In genomic region chr16:87132361-87133014, GRCh38 we compare ENCODE assay signal across 14 cellular contexts.
A peak's percentile ranks its signal among the peaks of the same experiment; 100 is the strongest.
DNase-seq lines count a peak whose midpoint lies in the region; ATAC-seq and TF ChIP-seq lines count a peak whose summit lies in the region.
"Had no signal": no experiment of that assay in that cellular context is flagged by ENCODE, and none has a peak within 500 bp of the region (broad histone marks: within the 10 kb centered on the region; RNA-seq: fewer than 3 reads in every experiment).

No MANE protein-coding gene starts in this region.

- WGBS in trophoblast cell (ENCODE audit: extremely low coverage, insufficient coverage, insufficient read length): no CpG with 5 or more reads among the region's 20 CpGs

- H4K8ac ChIP-seq in trophoblast cell (ENCODE audit: low read depth, low read length): no peak overlapping the region

- DNase-seq in Calu3 (peak; percentile 63), adipocyte (ENCODE audit: low read depth) (peak; percentile 96), cardiac septum (ENCODE audit: low spot score) (peak; percentile 66), trophoblast cell (peak; percentile 60 to 77), coronary artery (ENCODE audit: low spot score) (no peak), omental fat pad (ENCODE audit: low spot score) (no peak)
- no peak for DNase-seq in activated naive CD4-positive, alpha-beta T cell (lab: John Stamatoyannopoulos, UW)
- DNase-seq: activated B cell treated with CpG ODN at 0.5 μM for 24 hours; activated naive CD4-positive, alpha-beta T cell treated with Interleukin-2 at 50 U/mL for 16 hours; MM.1S; stimulated activated CD4-positive, alpha-beta T cell treated with anti-CD3 and anti-CD28 coated beads, Interleukin-2, amount 100 ng/mL, for 48 hours; upper lobe of left lung had no signal

- H3K9me3 Mint-ChIP-seq in Calu3 (ENCODE audit: low read depth, unreplicated experiment): peaks cover 2% of the 10 kb centered on the region

- TF ChIP-seq CTCF in Calu3 (IDR thresholded peaks at IDR 0.05; ENCODE audit: unreplicated experiment) (no peak), coronary artery (IDR thresholded peaks at IDR 0.05) (no peak), omental fat pad (IDR thresholded peaks at IDR 0.05) (no peak)

- H4K12ac ChIP-seq in trophoblast cell (ENCODE audit: low read depth, low read length): no peak overlapping the region

- H3K9ac ChIP-seq in adipocyte (ENCODE audit: low read length) (no peak overlapping the region), trophoblast cell (ENCODE audit: low read length) (no peak overlapping the region)

- intact Hi-C loops in Calu3 (cut with micrococcal nuclease; ENCODE audit: unreplicated experiment): no loop called here
- intact Hi-C loops in cardiac septum (cut with DNase I): no loop called here

- H2BK12ac ChIP-seq in trophoblast cell (ENCODE audit: low read length): no peak overlapping the region

- no peak overlapping the region for H2AK5ac ChIP-seq in trophoblast cell (ENCODE audit: low read length)

- peaks cover 34% of the 10 kb centered on the region for H3K27me3 Mint-ChIP-seq in Calu3 (ENCODE audit: unreplicated experiment)

- H3K79me2 ChIP-seq in trophoblast cell (ENCODE audit: control insufficient read depth, insufficient read depth, low read length, poor library complexity): no peaks in the 10 kb centered on the region

- H3K4me2 ChIP-seq in trophoblast cell (ENCODE audit: low read length): no peak overlapping the region

- no peak for ATAC-seq in omental fat pad (ENCODE audit: low FRiP score)
- no peak for ATAC-seq in GM21447 (IDR thresholded peaks at IDR 0.05; ENCODE audit: unreplicated experiment)

- no peak overlapping the region for H3K18ac ChIP-seq in trophoblast cell (ENCODE audit: low read length)

- peaks cover 3% of the 10 kb centered on the region for H3K79me1 ChIP-seq in trophoblast cell (ENCODE audit: low read length)

- H3K36me3 ChIP-seq in adipocyte (ENCODE audit: control insufficient read depth, insufficient read depth, low read length, severe bottlenecking) (no peaks in the 10 kb centered on the region), trophoblast cell (ENCODE audit: control insufficient read depth in 1 of 2, insufficient read depth in 2 of 2, low read length in 2 of 2) (no peaks in the 10 kb centered on the region)
- H3K36me3 ChIP-seq: upper lobe of left lung had no signal

- H3K4me1 Mint-ChIP-seq in Calu3 (ENCODE audit: low read depth, unreplicated experiment): no peaks in the 10 kb centered on the region
- H3K4me1 Mint-ChIP-seq: activated B cell treated with CpG ODN at 0.5 μM for 24 hours had no signal

- no TSS peak for BruUV-seq in Calu3 (replicated peaks; lab: Mats Ljungman, UMichigan)

- H3K4me3 ChIP-seq in adipocyte (ENCODE audit: low read length) (peak overlapping the region; percentile 6), trophoblast cell (ENCODE audit: low read depth, low read length) (no peak overlapping the region), coronary artery (no peak overlapping the region)
- H3K4me3 ChIP-seq: upper lobe of left lung had no signal

- no peak overlapping the region for H4K91ac ChIP-seq in trophoblast cell (ENCODE audit: low read depth, low read length)

- H2BK120ac ChIP-seq in trophoblast cell (ENCODE audit: insufficient read depth, low read length, poor library complexity): no peak overlapping the region

- H3K4ac ChIP-seq in trophoblast cell (ENCODE audit: low read depth, low read length): no peak overlapping the region

- H3K27ac ChIP-seq in trophoblast cell (ENCODE audit: low read depth, low read length) (no peak overlapping the region), coronary artery (peak overlapping the region in 1 of 2 donors; percentile 26)
- H3K27ac ChIP-seq: epithelial cell of prostate, upper lobe of left lung had no signal

- no peak overlapping the region for H2BK5ac ChIP-seq in trophoblast cell (ENCODE audit: low read depth, low read length, poor library complexity)

- H2AFZ ChIP-seq in trophoblast cell (ENCODE audit: insufficient read depth, low read length, poor library complexity): no peak overlapping the region

- CTCF ChIA-PET in Calu3 (lab: Charles Lee): interaction anchor here (0.5 kb wide), 1 partner anchor 178 kb away, joined by 3 read pairs; no protein-coding TSS in a partner anchor

- H3K27ac Mint-ChIP-seq in Calu3 (ENCODE audit: unreplicated experiment): no peak overlapping the region
- H3K27ac Mint-ChIP-seq: activated B cell treated with CpG ODN at 0.5 μM for 24 hours had no signal

- H3K4me1 ChIP-seq in adipocyte (ENCODE audit: control insufficient read depth, insufficient read depth, low read length) (peaks cover 19% of the 10 kb centered on the region), trophoblast cell (ENCODE audit: control insufficient read depth in 1 of 2, insufficient read depth in 2 of 2, low read length in 2 of 2) (peaks cover 11 to 16% of the 10 kb centered on the region in 2 experiments)
- H3K4me1 ChIP-seq: upper lobe of left lung had no signal

- H3K4me3 Mint-ChIP-seq in Calu3 (ENCODE audit: low read depth, unreplicated experiment): no peak overlapping the region
- H3K4me3 Mint-ChIP-seq: activated B cell treated with CpG ODN at 0.5 μM for 24 hours had no signal

- peaks cover 20% of the 10 kb centered on the region for H3K9me3 ChIP-seq in adipocyte (ENCODE audit: control insufficient read depth, low read length)
- H3K9me3 ChIP-seq in trophoblast cell (ENCODE audit: insufficient read depth, low read depth, low read length): peaks cover 5% of the 10 kb centered on the region

- H3K14ac ChIP-seq in trophoblast cell (ENCODE audit: low read length): no peak overlapping the region

- H3K27me3 ChIP-seq in adipocyte (replicated peaks; ENCODE audit: control insufficient read depth, insufficient read depth, low read length) (no peaks in the 10 kb centered on the region), trophoblast cell (ENCODE audit: insufficient read depth, low read length) (no peaks in the 10 kb centered on the region)
- H3K27me3 ChIP-seq: upper lobe of left lung had no signal

- H3K36me3 Mint-ChIP-seq in Calu3 (ENCODE audit: insufficient read depth, unreplicated experiment): no peaks in the 10 kb centered on the region

- H3K23ac ChIP-seq in trophoblast cell (ENCODE audit: low read length): no peak overlapping the region

Comparison
In these comparisons a context has a peak if more than half of its experiments do, and no peak if none do; other contexts are left out.
1. DNase-seq: peak in Calu3 (single experiment), adipocyte (single experiment), cardiac septum (single experiment) and trophoblast cell (2 of 2); none in activated naive CD4-positive, alpha-beta T cell (0 of 4), coronary artery (single experiment) and omental fat pad (single experiment).